In the genomic region with DNA sequence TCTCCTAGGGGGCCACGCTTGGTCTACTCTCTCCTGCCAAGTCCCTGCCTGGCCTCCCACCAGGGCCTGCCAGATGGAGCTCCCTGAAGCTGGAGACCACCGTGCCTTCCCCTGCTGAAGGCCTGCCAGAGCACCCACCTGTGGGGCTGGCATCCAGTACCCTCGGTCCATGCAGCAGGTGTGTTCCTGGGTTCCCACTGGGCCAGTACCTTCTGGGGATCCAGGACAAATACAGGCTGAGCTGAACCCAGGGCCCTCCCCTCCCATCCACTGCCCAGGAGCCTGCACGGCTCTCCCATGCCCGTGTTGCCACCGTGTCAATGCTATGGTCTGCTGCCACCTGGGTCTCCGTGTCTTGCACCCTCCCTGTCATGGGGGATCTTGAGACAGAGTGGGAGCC, we compare ENCODE assay signal across 23 cellular contexts.
A peak's percentile ranks its signal among the peaks of the same experiment; 100 is the strongest.
DNase-seq lines count a peak whose midpoint lies in the region; ATAC-seq and TF ChIP-seq lines count a peak whose summit lies in the region.
"Had no signal": no experiment of that assay in that cellular context is flagged by ENCODE, and none has a peak within 500 bp of the region (broad histone marks: within the 10 kb centered on the region; RNA-seq: fewer than 3 reads in every experiment).

No MANE protein-coding gene starts in this region.

- intact Hi-C loops in PC-3 (cut with micrococcal nuclease) (no loop called here), sciatic nerve (cut with DNase I) (no loop called here)

- TF ChIP-seq POLR2A in gastroesophageal sphincter (IDR thresholded peaks at IDR 0.05) (no peak), GM18505 (IDR thresholded peaks at IDR 0.05; ENCODE audit: borderline replicate concordance, extremely low read depth, insufficient read depth, insufficient read length) (no peak)

- H3K27me3 ChIP-seq in PC-3 (ENCODE audit: low read length) (no peaks in the 10 kb centered on the region), gastroesophageal sphincter (no peaks in the 10 kb centered on the region)
- H3K27me3 ChIP-seq: dorsolateral prefrontal cortex, hepatocyte, Peyer's patch, SJCRH30 had no signal

- peak overlapping the region; percentile 61 for H3K9ac ChIP-seq in PC-3 (ENCODE audit: low read length)

- no peaks in the 10 kb centered on the region for H4K20me1 ChIP-seq in PC-3 (ENCODE audit: low read length)

- H3K9me3 ChIP-seq in PC-3 (ENCODE audit: low read length) = peaks cover 9% of the 10 kb centered on the region; the same call in 1 of the 2 replicates
- H3K9me3 ChIP-seq in gastroesophageal sphincter = peaks cover 0 to 24% (median 0%) of the 10 kb centered on the region in 3 donors
- H3K9me3 ChIP-seq: prostate gland had no signal

- CTCF ChIA-PET in PC-3 (lab: Charles Lee) = interaction anchor here (1.0 kb wide), 1 partner anchor 87 kb away, joined by 3 read pairs; no protein-coding TSS in a partner anchor

- H2AFZ ChIP-seq in PC-3 (ENCODE audit: low read length) = no peak overlapping the region
- H2AFZ ChIP-seq: hepatocyte had no signal

- H3K4me1 ChIP-seq in PC-3 (ENCODE audit: insufficient read depth, low read length) (peaks cover 15% of the 10 kb centered on the region), gastroesophageal sphincter (peaks cover 0 to 5% (median 0%) of the 10 kb centered on the region in 3 donors)
- H3K4me1 ChIP-seq: prostate gland, SJCRH30 had no signal

- peaks cover 0 to 13% of the 10 kb centered on the region in 2 donors for H3K36me3 Mint-ChIP-seq in activated naive CD4-positive, alpha-beta T cell treated with anti-CD3 and anti-CD28 coated beads, Interleukin-2, amount 50 U/mL, for 72 hours

- peak overlapping the region; percentile 26; the same call in 1 of the 2 replicates for H3K4me2 ChIP-seq in PC-3 (ENCODE audit: low read length)
- H3K4me2 ChIP-seq: hepatocyte had no signal

- ATAC-seq in activated naive CD4-positive, alpha-beta T cell treated with anti-CD3 and anti-CD28 coated beads, Interleukin-2, amount 50 U/mL, for 72 hours = peak; percentile 17 to 48
- peak; percentile 23; the same call in 1 of the 2 replicates for ATAC-seq in PC-3
- peak; percentile 25 for ATAC-seq in gastroesophageal sphincter
- ATAC-seq in sciatic nerve = peak; percentile 33
- no peak for ATAC-seq in GM18505 (IDR thresholded peaks at IDR 0.05; ENCODE audit: unreplicated experiment)

- H3K27ac Mint-ChIP-seq in activated naive CD4-positive, alpha-beta T cell treated with anti-CD3 and anti-CD28 coated beads, Interleukin-2, amount 50 U/mL, for 72 hours = no peak overlapping the region
- H3K27ac Mint-ChIP-seq: activated CD4-positive, alpha-beta T cell treated with anti-CD3 and anti-CD28 coated beads, Interleukin-2, amount 10 ng/mL, durations not matched to agents 24 days and 14 days; stimulated activated memory B cell treated with anti-CD40 and anti-IgM and Interleukin-4, amounts not matched to agents 10 μg/mL and 1 μg/mL and 100 μg/mL, for 72 hours had no signal

- H3K79me2 ChIP-seq in PC-3 (ENCODE audit: low read length) = no peaks in the 10 kb centered on the region
- H3K79me2 ChIP-seq: hepatocyte had no signal

- H3K4me3 ChIP-seq in PC-3 (ENCODE audit: low read length) = no peak overlapping the region
- no peak overlapping the region for H3K4me3 ChIP-seq in gastroesophageal sphincter
- H3K4me3 ChIP-seq: dorsolateral prefrontal cortex, hepatocyte, Peyer's patch, prostate gland, SJCRH30 had no signal

- TF ChIP-seq EP300 in gastroesophageal sphincter (IDR thresholded peaks at IDR 0.05) = no peak

- 0 out of 2 replicates have a peak, but pooled peaks cover 2% of the 10 kb centered on the region for H3K36me3 ChIP-seq in PC-3 (ENCODE audit: low read depth, low read length)
- no peaks in the 10 kb centered on the region for H3K36me3 ChIP-seq in gastroesophageal sphincter
- H3K36me3 ChIP-seq: brain microvascular endothelial cell, Peyer's patch, prostate gland, SJCRH30 had no signal

- peaks cover 13% of the 10 kb centered on the region in 2 donors for H3K9me3 Mint-ChIP-seq in activated naive CD4-positive, alpha-beta T cell treated with anti-CD3 and anti-CD28 coated beads, Interleukin-2, amount 50 U/mL, for 72 hours

- H3F3A ChIP-seq in PC-3 (ENCODE audit: low read length, unreplicated experiment) = no peaks in the 10 kb centered on the region

- no peaks in the 10 kb centered on the region for H3K9me2 ChIP-seq in PC-3 (replicated peaks; ENCODE audit: low read length)

- 86% methylated on average over 2 of the region's 7 CpGs; no CpG with 5 or more reads in 1 of the 2 donors for WGBS in gastroesophageal sphincter (ENCODE audit: low coverage in 1 of 2), 2 donors

- peak overlapping the region; percentile 83 for H3K27ac ChIP-seq in PC-3 (ENCODE audit: low read length)
- H3K27ac ChIP-seq in gastroesophageal sphincter = peak overlapping the region in 1 of 4 donors; percentile 27
- H3K27ac ChIP-seq: brain microvascular endothelial cell, dorsolateral prefrontal cortex, hepatocyte, prostate gland, SJCRH30 had no signal

- POLR2A ChIA-PET in PC-3 (lab: Charles Lee; ENCODE audit: unreplicated experiment) = no interaction called here

- no TSS peak for BruUV-seq in PC-3 (replicated peaks; lab: Mats Ljungman, UMichigan)

- no peak for DNase-seq in activated naive CD4-positive, alpha-beta T cell treated with anti-CD3 and anti-CD28 coated beads, Interleukin-2, amount 50 U/mL, for 72 hours (ENCODE audit: low spot score in 2 of 2)
- no peak for DNase-seq in activated naive CD4-positive, alpha-beta T cell (lab: John Stamatoyannopoulos, UW)
- DNase-seq in PC-3 (no peak), sciatic nerve (ENCODE audit: low spot score) (no peak), HuH-7 (ENCODE audit: low spot score) (no peak), SW480 (ENCODE audit: low spot score) (no peak)
- DNase-seq: activated naive CD4-positive, alpha-beta T cell treated with Interleukin-2 at 50 U/mL for 16 hours; AML-193; dorsolateral prefrontal cortex; mesenchymal stem cell; MV-4-11; NCI-H1436; NCI-H345; NCI-H748 treated with DMSO at 0.1 percent for 48 hours; SJCRH30 had no signal

- TF ChIP-seq CTCF in PC-3 (conservative IDR thresholded peaks at IDR 0.05; ENCODE audit: low read depth, low read length) (no peak), gastroesophageal sphincter (IDR thresholded peaks at IDR 0.05) (no peak)
